ENCODE assay signal across 9 cellular contexts in genomic region chr17:78414178-78415162, GRCh38. TPM values are rescaled to one million over a fixed set of nuclear protein-coding genes. Genes with fewer than 3 reads are reported as not detected.
DNase-seq lines count a peak whose midpoint lies in the region; ATAC-seq and TF ChIP-seq lines count a peak whose summit lies in the region.
"Had no signal": no experiment of that assay in that cellular context is flagged by ENCODE, and none has a peak within 500 bp of the region (broad histone marks: within the 10 kb centered on the region; RNA-seq: fewer than 3 reads in every experiment).

No MANE protein-coding gene starts in this region.

- in situ Hi-C loops in transverse colon (cut with MboI; ENCODE audit: low pct_ligation_motif_present in 1 of 4, low pct_unique_long_range_greater_than_20kb in 1 of 4, low sequenced_read_pairs in 3 of 4) = loop anchor here in 1 of 4 donors (5.0 kb wide), 1 partner anchor 127 kb away; no protein-coding TSS in a partner anchor

- H3K79me2 ChIP-seq in Karpas-422 (ENCODE audit: low read length) = peaks cover 2% of the 10 kb centered on the region

- DNase-seq in cardiac muscle cell (ENCODE audit: low read depth in 1 of 2, low spot score in 1 of 2) (no peak), left cardiac atrium (no peak), chondrocyte (ENCODE audit: low spot score) (no peak), osteocyte (ENCODE audit: extremely low spot score, unreplicated experiment) (no peak), transverse colon (no peak), NCI-H2081 treated with DMSO at 0.1 percent for 48 hours (lab: John Stamatoyannopoulos, UW) (no peak), Karpas-422 (no peak)
- DNase-seq: IMR-90 had no signal

- H4K20me1 ChIP-seq in Karpas-422 (ENCODE audit: insufficient read depth, low read depth, low read length) = peaks cover 9% of the 10 kb centered on the region; the same call in 1 of the 2 replicates

- H3K9me3 ChIP-seq in cardiac muscle cell (ENCODE audit: low read depth) (no peaks in the 10 kb centered on the region), transverse colon (no peaks in the 10 kb centered on the region), Karpas-422 (ENCODE audit: low read length) (no peaks in the 10 kb centered on the region)

- no peak for TF ChIP-seq POLR2A in transverse colon (IDR thresholded peaks at IDR 0.05)

- H3K4me1 Mint-ChIP-seq in chondrocyte (ENCODE audit: low read depth) = peaks cover 29% of the 10 kb centered on the region
- peaks cover 71% of the 10 kb centered on the region for H3K4me1 Mint-ChIP-seq in osteocyte (ENCODE audit: unreplicated experiment)

- no peak overlapping the region for H3K4me2 ChIP-seq in Karpas-422 (ENCODE audit: low read depth, low read length, poor library complexity, severe bottlenecking)

- TF ChIP-seq EP300 in transverse colon (IDR thresholded peaks at IDR 0.05; ENCODE audit: low read depth) = no peak

- WGBS in transverse colon (ENCODE audit: low coverage in 1 of 2), 2 donors = 81% methylated on average over 34 of the region's 34 CpGs; no CpG with 5 or more reads in 1 of the 2 donors

- H3K4me3 Mint-ChIP-seq in chondrocyte (ENCODE audit: unreplicated experiment) = no peak overlapping the region
- H3K4me3 Mint-ChIP-seq in osteocyte (ENCODE audit: unreplicated experiment) = no peak overlapping the region

- no peaks in the 10 kb centered on the region for H3K9me2 ChIP-seq in Karpas-422 (replicated peaks; ENCODE audit: insufficient read depth, low read length)

- no peaks in the 10 kb centered on the region for H3K27me3 ChIP-seq in cardiac muscle cell
- H3K27me3 ChIP-seq in transverse colon = no peaks in the 10 kb centered on the region
- H3K27me3 ChIP-seq in Karpas-422 (ENCODE audit: low read length) = no peaks in the 10 kb centered on the region

- H3K27me3 Mint-ChIP-seq in chondrocyte (ENCODE audit: low read depth) (no peaks in the 10 kb centered on the region), osteocyte (ENCODE audit: unreplicated experiment) (no peaks in the 10 kb centered on the region)

- H3K4me3 ChIP-seq in cardiac muscle cell = no peak overlapping the region
- H3K4me3 ChIP-seq in transverse colon = no peak overlapping the region
- H3K4me3 ChIP-seq in Karpas-422 (ENCODE audit: low read length) = no peak overlapping the region

- no peak for TF ChIP-seq CTCF in cardiac muscle cell (IDR thresholded peaks at IDR 0.05; ENCODE audit: low read depth, low read length)
- TF ChIP-seq CTCF in chondrocyte (IDR thresholded peaks at IDR 0.05) = no peak
- TF ChIP-seq CTCF in osteocyte (IDR thresholded peaks at IDR 0.05) = no peak
- TF ChIP-seq CTCF in transverse colon (IDR thresholded peaks at IDR 0.05) = no peak

- H3K9me3 Mint-ChIP-seq in chondrocyte (ENCODE audit: low read depth) (no peaks in the 10 kb centered on the region), osteocyte (ENCODE audit: unreplicated experiment) (no peaks in the 10 kb centered on the region)

- H3K36me3 ChIP-seq in cardiac muscle cell = peaks cover under 1% of the 10 kb centered on the region
- H3K36me3 ChIP-seq in transverse colon = peaks cover 0 to 1% (median under 1%) of the 10 kb centered on the region in 4 donors
- H3K36me3 ChIP-seq in Karpas-422 (ENCODE audit: insufficient read depth, low read length) = no peaks in the 10 kb centered on the region

- no peak overlapping the region for H3K9ac ChIP-seq in Karpas-422 (ENCODE audit: low read length)

- H3K36me3 Mint-ChIP-seq in chondrocyte (ENCODE audit: low read depth) (peaks cover 4% of the 10 kb centered on the region), osteocyte (ENCODE audit: unreplicated experiment) (peaks cover 13% of the 10 kb centered on the region)

- intact Hi-C loops in left cardiac atrium (cut with DNase I) = no loop called here
- intact Hi-C loops in transverse colon (cut with DNase I; ENCODE audit: low total_unique reads) = no loop called here

- H3K27ac Mint-ChIP-seq in chondrocyte (ENCODE audit: unreplicated experiment) = peak overlapping the region; percentile 22
- H3K27ac Mint-ChIP-seq in osteocyte (ENCODE audit: unreplicated experiment) = peak overlapping the region; percentile 54

- H3K27ac ChIP-seq in cardiac muscle cell = peak overlapping the region; percentile 85
- peak overlapping the region; percentile 28 to 84 (median 83) for H3K27ac ChIP-seq in transverse colon
- no peak overlapping the region for H3K27ac ChIP-seq in Karpas-422 (ENCODE audit: low read length)

- ATAC-seq in left cardiac atrium (no peak), HG03135 (IDR thresholded peaks at IDR 0.05; ENCODE audit: unreplicated experiment) (no peak)

- peaks cover 60% of the 10 kb centered on the region for H3K4me1 ChIP-seq in cardiac muscle cell (ENCODE audit: low read depth)
- peaks cover 38 to 81% (median 70%) of the 10 kb centered on the region in 4 donors for H3K4me1 ChIP-seq in transverse colon
- H3K4me1 ChIP-seq in Karpas-422 (ENCODE audit: low read length) = no peaks in the 10 kb centered on the region

- H2AFZ ChIP-seq in Karpas-422 (ENCODE audit: low read length) = no peak overlapping the region

RNA-seq across cellular contexts. Expression of gene PGS1, which starts 36.0 kb away (rescaled TPM):
- total RNA-seq in cardiac muscle cell = 52.5 and 64.7 TPM in 2 replicates
- polyA plus RNA-seq in cardiac muscle cell = 46.7 and 50.7 TPM in 2 replicates
- 10 to 100 TPM; 17.7 to 24.3 TPM for total RNA-seq in left cardiac atrium
- 22.1 to 30.4 TPM (median 22.7 TPM) in 3 replicates for total RNA-seq in chondrocyte
- 52.7 and 53.0 TPM in 2 replicates for total RNA-seq in osteocyte
- 10 to 100 TPM; 32.1 to 77.6 (median 60.1) TPM for total RNA-seq in transverse colon
- 15.9 and 33.3 TPM in 2 replicates for total RNA-seq in Karpas-422 (2014; rRNA removed; shearing (Covaris generic); ENCODE audit: low replicate concordance)

RNA-seq across cellular contexts. Expression of gene SOCS3, which starts 54.6 kb away (rescaled TPM):
- 51.7 and 59.0 TPM in 2 replicates for total RNA-seq in cardiac muscle cell
- polyA plus RNA-seq in cardiac muscle cell = 33.3 and 45.5 TPM in 2 replicates
- 10 to 100 TPM; 15.1 to 78.1 TPM for total RNA-seq in left cardiac atrium
- total RNA-seq in chondrocyte = 13.6 to 26.2 TPM (median 14.4 TPM) in 3 replicates
- 79.1 and 86.4 TPM in 2 replicates for total RNA-seq in osteocyte
- total RNA-seq in transverse colon = 100 to 1,000 TPM in 1 of 4 donors, 10 to 100 TPM in 3; 22.3 to 230 (median 37.6) TPM
- total RNA-seq in Karpas-422 (2014; rRNA removed; shearing (Covaris generic); ENCODE audit: low replicate concordance) = not detected in 2 replicates

Comparison
In these comparisons a context has a peak if more than half of its experiments do, and no peak if none do; other contexts are left out.
1. RNA of gene SOCS3, which starts 54.6 kb away (total RNA-seq): 79.1 to 86.4 TPM in osteocyte, 15.1 to 78.1 TPM in left cardiac atrium, 51.7 to 59.0 TPM in cardiac muscle cell, 22.3 to 230 TPM in transverse colon and 13.6 to 26.2 TPM in chondrocyte; not detected in Karpas-422; every median in the first group is over 10 times any median in the second.